In the genomic region with DNA sequence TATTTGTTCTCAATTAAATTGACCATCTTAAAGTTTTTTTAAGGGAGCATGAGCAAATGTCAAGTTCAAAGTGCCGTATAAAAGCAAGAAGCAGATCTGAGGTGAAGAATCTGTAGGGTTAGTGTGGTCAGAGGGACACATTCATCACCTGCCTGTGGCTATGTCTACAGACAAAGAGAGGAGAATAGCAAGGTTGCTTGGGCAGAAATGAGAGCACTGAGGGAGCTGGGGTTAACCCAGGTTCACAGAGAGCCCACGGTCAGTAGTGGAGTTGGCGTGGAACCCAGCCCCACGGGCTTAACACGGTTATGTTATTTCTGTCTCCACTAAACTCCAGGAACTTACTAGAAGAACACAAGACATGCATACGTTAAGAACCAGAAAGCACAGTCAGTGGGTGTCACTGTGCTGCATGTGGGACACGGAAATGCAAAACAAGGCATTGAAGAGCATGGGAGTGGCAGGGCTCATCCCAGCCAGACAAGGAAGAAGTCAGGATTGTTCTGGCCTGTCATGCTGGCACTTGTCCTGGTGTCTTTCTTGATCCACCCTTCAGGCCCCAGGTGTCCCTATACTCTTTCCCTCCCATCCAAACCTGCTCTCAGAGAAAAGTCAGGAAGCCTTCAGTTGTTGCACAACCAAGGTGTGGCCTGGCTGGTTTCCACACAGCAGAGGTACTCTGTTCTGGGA, we compare ENCODE assay signal across 1 cellular context.
A peak's percentile ranks its signal among the peaks of the same experiment; 100 is the strongest.
TF ChIP-seq lines count a peak whose summit lies in the region.

No MANE protein-coding gene starts in this region.

TF ChIP-seq in GM12878, 131 proteins besides CTCF, POLR2A, EP300 and RAD21 (continued from another document):
- TF ChIP-seq CEBPB (IDR thresholded peaks at IDR 0.05; ENCODE audit: borderline replicate concordance in 1 of 2, low read depth in 2 of 2, low read length in 2 of 2): no peak
- TF ChIP-seq CHD2 (IDR thresholded peaks at IDR 0.05; ENCODE audit: borderline replicate concordance, low read depth, low read length): no peak
- TF ChIP-seq CBX3 (IDR thresholded peaks at IDR 0.05; ENCODE audit: borderline replicate concordance, low read depth): no peak
- TF ChIP-seq ZBTB11 (CRISPR knock-in tag; IDR thresholded peaks at IDR 0.05): no peak
- peak in 1 of 2 experiments; percentile 47; a peak in 1 of 4 replicates for TF ChIP-seq BHLHE40 (IDR thresholded peaks at IDR 0.05; ENCODE audit: borderline replicate concordance in 1 of 2, low read depth in 2 of 2, low read length in 1 of 2)
- no peak for TF ChIP-seq SIX5 (IDR thresholded peaks at IDR 0.05; ENCODE audit: low read depth, low read length, severe bottlenecking)
- peak; percentile 42; the same call in 1 of the 2 replicates for TF ChIP-seq NR2F1 (conservative IDR thresholded peaks at IDR 0.05)
- no peak for TF ChIP-seq RELA (IDR thresholded peaks at IDR 0.05; ENCODE audit: borderline replicate concordance, partially characterized antibody)
- TF ChIP-seq PKNOX1 (IDR thresholded peaks at IDR 0.05): no peak
- TF ChIP-seq NKRF (conservative IDR thresholded peaks at IDR 0.05): no peak
- TF ChIP-seq MTA2 (IDR thresholded peaks at IDR 0.05; ENCODE audit: low read depth): 0 out of 2 replicates have a peak, but pooled peaks have one; percentile 32
- no peak for TF ChIP-seq ZBTB4 (CRISPR knock-in tag; IDR thresholded peaks at IDR 0.05)
- TF ChIP-seq DPF2 (IDR thresholded peaks at IDR 0.05): no peak
- TF ChIP-seq RFX5 (IDR thresholded peaks at IDR 0.05; ENCODE audit: low read depth, low read length): no peak
- no peak for TF ChIP-seq MEF2A (IDR thresholded peaks at IDR 0.05; ENCODE audit: insufficient read depth, low read depth, low read length)
TF ChIP-seq in GM12878: peak in this region for 3.
